In genomic region chr9:36298566-36298965, GRCh38 we compare ENCODE assay signal across 18 cellular contexts. TPM values are rescaled to one million over a fixed set of nuclear protein-coding genes. Genes with fewer than 3 reads are reported as not detected.
A peak's percentile ranks its signal among the peaks of the same experiment; 100 is the strongest.
DNase-seq lines count a peak whose midpoint lies in the region; ATAC-seq and TF ChIP-seq lines count a peak whose summit lies in the region.
"Had no signal": no experiment of that assay in that cellular context is flagged by ENCODE, and none has a peak within 500 bp of the region (broad histone marks: within the 10 kb centered on the region; RNA-seq: fewer than 3 reads in every experiment).

No MANE protein-coding gene starts in this region.

- H2AK5ac ChIP-seq in trophoblast cell (ENCODE audit: low read length): no peak overlapping the region

- H3K4me3 ChIP-seq in Panc1 (ENCODE audit: low read depth in 2 of 2, low read length in 2 of 2): no peak overlapping the region
- H3K4me3 ChIP-seq in trophoblast cell (ENCODE audit: low read depth, low read length): no peak overlapping the region
- H3K4me3 ChIP-seq: BLaER1 treated with 17β-estradiol and CSF1 and Interleukin-3, amounts not matched to agents 10 nM and 100 nM; heart left ventricle; psoas muscle had no signal

- H3K14ac ChIP-seq in trophoblast cell (ENCODE audit: low read length): no peak overlapping the region

- H3K27ac ChIP-seq in Panc1 (ENCODE audit: low read length) (peak overlapping the region; percentile 84), trophoblast cell (ENCODE audit: low read depth, low read length) (no peak overlapping the region)
- H3K27ac ChIP-seq: BLaER1 treated with 17β-estradiol and CSF1 and Interleukin-3, amounts not matched to agents 10 nM and 100 nM; heart left ventricle; psoas muscle had no signal

- H3K4me1 ChIP-seq in Panc1 (ENCODE audit: control insufficient read depth, insufficient read depth, low read length) (peaks cover 27% of the 10 kb centered on the region), trophoblast cell (ENCODE audit: control insufficient read depth in 1 of 2, insufficient read depth in 2 of 2, low read length in 2 of 2) (peaks cover 0 to 6% of the 10 kb centered on the region in 2 experiments)
- H3K4me1 ChIP-seq: BLaER1 treated with 17β-estradiol and CSF1 and Interleukin-3, amounts not matched to agents 10 nM and 100 nM; psoas muscle had no signal

- no peak overlapping the region for H3K9ac ChIP-seq in trophoblast cell (ENCODE audit: low read length)
- H3K9ac ChIP-seq: BLaER1 treated with 17β-estradiol and CSF1 and Interleukin-3, amounts not matched to agents 10 nM and 100 nM had no signal

- H4K91ac ChIP-seq in trophoblast cell (ENCODE audit: low read depth, low read length): no peak overlapping the region

- H3K4me2 ChIP-seq in trophoblast cell (ENCODE audit: low read length): no peak overlapping the region
- H3K4me2 ChIP-seq: BLaER1 treated with 17β-estradiol and CSF1 and Interleukin-3, amounts not matched to agents 10 nM and 100 nM had no signal

- in situ Hi-C loops in Panc1 (cut with HindIII; ENCODE audit: low pct_unique_long_range_greater_than_20kb, low sequenced_read_pairs): no loop called here

- BruUV-seq in Panc1 (replicated peaks; lab: Mats Ljungman, UMichigan): no TSS peak

- H2BK5ac ChIP-seq in trophoblast cell (ENCODE audit: low read depth, low read length, poor library complexity): no peak overlapping the region

- H3K9me3 ChIP-seq in Panc1 (ENCODE audit: control insufficient read depth, insufficient read depth, low read depth, low read length) (no peaks in the 10 kb centered on the region), trophoblast cell (ENCODE audit: insufficient read depth, low read depth, low read length) (no peaks in the 10 kb centered on the region)
- H3K9me3 ChIP-seq: BLaER1 treated with 17β-estradiol and CSF1 and Interleukin-3, amounts not matched to agents 10 nM and 100 nM; heart left ventricle; psoas muscle had no signal

- no peak overlapping the region for H3K18ac ChIP-seq in trophoblast cell (ENCODE audit: low read length)

- no peak overlapping the region for H2BK120ac ChIP-seq in trophoblast cell (ENCODE audit: insufficient read depth, low read length, poor library complexity)

- intact Hi-C loops in Panc1 (cut with micrococcal nuclease; ENCODE audit: unreplicated experiment): no loop called here

- H2BK12ac ChIP-seq in trophoblast cell (ENCODE audit: low read length): no peak overlapping the region

- H2AFZ ChIP-seq in trophoblast cell (ENCODE audit: insufficient read depth, low read length, poor library complexity): no peak overlapping the region

- POLR2A ChIA-PET in Panc1 (lab: Charles Lee): interaction anchor here (0.7 to 0.9 kb wide), 2 partner anchors 9 to 16 kb away, joined by 7 to 12 read pairs; no protein-coding TSS in a partner anchor

- H3K79me2 ChIP-seq in trophoblast cell (ENCODE audit: control insufficient read depth, insufficient read depth, low read length, poor library complexity): no peaks in the 10 kb centered on the region

- H3K27me3 ChIP-seq in Panc1 (ENCODE audit: control insufficient read depth, insufficient read depth, low read length) (no peaks in the 10 kb centered on the region), trophoblast cell (ENCODE audit: insufficient read depth, low read length) (no peaks in the 10 kb centered on the region)
- H3K27me3 ChIP-seq: BLaER1 treated with 17β-estradiol and CSF1 and Interleukin-3, amounts not matched to agents 10 nM and 100 nM; heart left ventricle had no signal

- CTCF ChIA-PET in Panc1 (lab: Charles Lee): interaction anchor here (0.7 kb wide), 2 partner anchors 36 to 133 kb away, joined by 5 to 7 read pairs; no protein-coding TSS in a partner anchor

- ATAC-seq in Panc1: no peak
- no peak for ATAC-seq in GM19455 (IDR thresholded peaks at IDR 0.05; ENCODE audit: unreplicated experiment)
- no peak for ATAC-seq in GM18502 (IDR thresholded peaks at IDR 0.05; ENCODE audit: poor library complexity, unreplicated experiment)
- ATAC-seq: heart left ventricle, psoas muscle, T-helper 17 cell had no signal

- no peak overlapping the region for H4K8ac ChIP-seq in trophoblast cell (ENCODE audit: low read depth, low read length)

- WGBS in trophoblast cell (ENCODE audit: extremely low coverage, insufficient coverage, insufficient read length): no CpG with 5 or more reads among the region's 3 CpGs

- no peaks in the 10 kb centered on the region for H3K79me1 ChIP-seq in trophoblast cell (ENCODE audit: low read length)

- no peak overlapping the region for H4K12ac ChIP-seq in trophoblast cell (ENCODE audit: low read depth, low read length)

- H3K36me3 ChIP-seq in Panc1 (ENCODE audit: control insufficient read depth, insufficient read depth, low read length) (no peaks in the 10 kb centered on the region), trophoblast cell (ENCODE audit: control insufficient read depth in 1 of 2, insufficient read depth in 2 of 2, low read length in 2 of 2) (no peaks in the 10 kb centered on the region)
- H3K36me3 ChIP-seq: BLaER1 treated with 17β-estradiol and CSF1 and Interleukin-3, amounts not matched to agents 10 nM and 100 nM; heart left ventricle had no signal

- H3K23ac ChIP-seq in trophoblast cell (ENCODE audit: low read length): no peak overlapping the region

- H3K4ac ChIP-seq in trophoblast cell (ENCODE audit: low read depth, low read length): no peak overlapping the region

- no peak for TF ChIP-seq CTCF in Panc1 (IDR thresholded peaks at IDR 0.05)

- DNase-seq in GM04503 (ENCODE audit: low read depth): peak; percentile 44
- no peak for DNase-seq in Panc1 (ENCODE audit: low read depth, low spot score)
- peak; percentile 21 for DNase-seq in epidermal melanocyte (ENCODE audit: insufficient read length, low spot score)
- peak; percentile 66 to 71 for DNase-seq in trophoblast cell
- no peak for DNase-seq in ecto neural progenitor cell (ENCODE audit: low spot score)
- DNase-seq in NCI-H1436 (lab: John Stamatoyannopoulos, UW): no peak
- DNase-seq: activated B cell treated with CpG ODN at 0.5 μM for 24 hours, amygdala, cortex of kidney, erythroblast, heart left ventricle, mesendoderm, NCI-H146, psoas muscle, T-helper 17 cell had no signal

RNA-seq across cellular contexts. Expression of gene GNE, which starts 40.3 kb away (rescaled TPM):
- 107 TPM for total RNA-seq in Panc1 (2021; ENCODE audit: unreplicated experiment)
- 67.0 TPM for polyA plus RNA-seq in Panc1 (2012; ENCODE audit: insufficient read length)
- 38.9 and 42.9 TPM in 2 replicates for polyA plus RNA-seq in trophoblast cell (2013)

Comparison
In these comparisons a context has a peak if more than half of its experiments do, and no peak if none do; other contexts are left out.
1. DNase-seq: peak in GM04503 (single experiment), epidermal melanocyte (single experiment) and trophoblast cell (2 of 2); none in Panc1 (single experiment), ecto neural progenitor cell (single experiment) and NCI-H1436 (single experiment).